In the genomic region with DNA sequence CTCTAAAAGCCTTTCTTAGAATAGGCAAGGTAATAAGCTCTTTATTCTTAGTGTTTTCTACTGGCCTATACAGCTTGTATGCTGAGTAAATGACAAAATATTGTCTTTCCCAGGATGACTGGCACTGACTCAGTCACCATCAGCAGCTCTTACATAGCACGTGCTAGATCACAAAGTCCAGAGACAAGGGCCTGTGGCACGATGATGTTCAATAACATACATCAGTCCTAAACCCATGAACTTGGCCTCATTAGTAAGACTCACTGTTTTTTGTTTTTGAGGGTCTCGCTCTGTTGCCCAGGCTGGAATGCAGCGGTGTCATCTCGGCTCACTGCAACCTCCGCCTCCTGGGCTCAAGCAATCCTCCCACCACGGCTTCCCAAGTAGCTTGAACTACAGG, we compare ENCODE assay signal across 12 cellular contexts. TPM values are rescaled to one million over a fixed set of nuclear protein-coding genes. Genes with fewer than 3 reads are reported as not detected.
DNase-seq lines count a peak whose midpoint lies in the region; ATAC-seq and TF ChIP-seq lines count a peak whose summit lies in the region.
"Had no signal": no experiment of that assay in that cellular context is flagged by ENCODE, and none has a peak within 500 bp of the region (broad histone marks: within the 10 kb centered on the region; RNA-seq: fewer than 3 reads in every experiment).

No MANE protein-coding gene starts in this region.

- H3K4me3 ChIP-seq in HUES48 (ENCODE audit: low read depth, low read length) = no peak overlapping the region
- H3K4me3 ChIP-seq: gastroesophageal sphincter had no signal

- H3K9me3 ChIP-seq in CD4-positive, alpha-beta T cell (ENCODE audit: control insufficient read depth, low read length) = no peaks in the 10 kb centered on the region
- H3K9me3 ChIP-seq in HUES48 (ENCODE audit: control insufficient read depth, insufficient read depth, low read length) = no peaks in the 10 kb centered on the region
- H3K9me3 ChIP-seq: gastroesophageal sphincter had no signal

- H3K27me3 ChIP-seq in CD4-positive, alpha-beta T cell (ENCODE audit: control insufficient read depth, insufficient read depth, low read length) = no peaks in the 10 kb centered on the region
- H3K27me3 ChIP-seq in HUES48 (ENCODE audit: control insufficient read depth, insufficient read depth, low read length) = no peaks in the 10 kb centered on the region
- H3K27me3 ChIP-seq: gastroesophageal sphincter had no signal

- peaks cover 51% of the 10 kb centered on the region for H3K4me1 ChIP-seq in HUES48 (ENCODE audit: control insufficient read depth, insufficient read depth, low read length)

- H3K27ac Mint-ChIP-seq in CD4-positive, alpha-beta T cell = peak overlapping the region; percentile 79
- H3K27ac Mint-ChIP-seq in brain (peak overlapping the region in 3 of 5 experiments; percentile 45 to 67 (median 49)), natural killer cell (peak overlapping the region; percentile 53 to 64)

- no peak overlapping the region for H3K9ac ChIP-seq in HUES48 (ENCODE audit: low read depth, low read length)

- CTCF ChIA-PET in CD4-positive, alpha-beta T cell (lab: Charles Lee) = interaction anchor here (1.6 to 2.8 kb wide), 2 partner anchors 7 to 43 kb away, joined by 3 to 11 read pairs; a partner anchor contains a TSS

- no peak for TF ChIP-seq CTCF in CD4-positive, alpha-beta T cell (IDR thresholded peaks at IDR 0.05)
- no peak for TF ChIP-seq CTCF in brain (conservative IDR thresholded peaks at IDR 0.05)
- no peak for TF ChIP-seq CTCF in natural killer cell (IDR thresholded peaks at IDR 0.05)

- H3K36me3 Mint-ChIP-seq in CD4-positive, alpha-beta T cell (ENCODE audit: low read depth) = peaks cover 21% of the 10 kb centered on the region
- H3K36me3 Mint-ChIP-seq in brain (peaks cover 15% of the 10 kb centered on the region), natural killer cell (no peaks in the 10 kb centered on the region)

- H3K27ac ChIP-seq in CD4-positive, alpha-beta T cell (ENCODE audit: low read depth, low read length) = no peak overlapping the region
- H3K27ac ChIP-seq in HUES48 (ENCODE audit: low read depth, low read length) = peak overlapping the region; percentile 31

- H3K36me3 ChIP-seq in HUES48 (ENCODE audit: control insufficient read depth, insufficient read depth, low read length) = no peaks in the 10 kb centered on the region; the same call in 1 of the 2 replicates
- H3K36me3 ChIP-seq: gastroesophageal sphincter had no signal

- intact Hi-C loops in CD4-positive, alpha-beta T cell (cut with DNase I, micrococcal nuclease) = no loop called here
- intact Hi-C loops in natural killer cell (cut with micrococcal nuclease) = no loop called here
- intact Hi-C loops in sciatic nerve (cut with DNase I) = no loop called here

- DNase-seq in CD4-positive, alpha-beta T cell = no peak
- DNase-seq in natural killer cell (no peak), sciatic nerve (ENCODE audit: low spot score) (no peak), SW480 (ENCODE audit: low spot score) (no peak), cerebellar cortex (ENCODE audit: low spot score) (no peak), NCI-H446 treated with DMSO at 0.1 percent for 48 hours (lab: John Stamatoyannopoulos, UW) (no peak)
- DNase-seq: caudate nucleus, KBM-7, SIG-M5 had no signal

- POLR2A ChIA-PET in CD4-positive, alpha-beta T cell (lab: Charles Lee) = interaction anchor here (0.7 kb wide), 1 partner anchor 496 kb away, joined by 3 read pairs; no protein-coding TSS in a partner anchor

- no peak overlapping the region for H3K4me3 Mint-ChIP-seq in CD4-positive, alpha-beta T cell
- no peak overlapping the region for H3K4me3 Mint-ChIP-seq in brain
- H3K4me3 Mint-ChIP-seq in natural killer cell = no peak overlapping the region

- no peaks in the 10 kb centered on the region for H3K9me3 Mint-ChIP-seq in CD4-positive, alpha-beta T cell
- H3K9me3 Mint-ChIP-seq in brain = peaks cover 0 to 2% (median 0%) of the 10 kb centered on the region in 5 experiments
- no peaks in the 10 kb centered on the region for H3K9me3 Mint-ChIP-seq in natural killer cell

- H3K4me1 Mint-ChIP-seq in CD4-positive, alpha-beta T cell (ENCODE audit: low read depth) = peaks cover 79% of the 10 kb centered on the region
- peaks cover 69% of the 10 kb centered on the region for H3K4me1 Mint-ChIP-seq in brain
- H3K4me1 Mint-ChIP-seq in natural killer cell = peaks cover 58 to 69% of the 10 kb centered on the region in 2 donors

- ATAC-seq in CD4-positive, alpha-beta T cell (ENCODE audit: poor library complexity) = no peak
- ATAC-seq in natural killer cell (no peak), sciatic nerve (no peak)
- ATAC-seq: gastroesophageal sphincter had no signal

- no peaks in the 10 kb centered on the region for H3K27me3 Mint-ChIP-seq in CD4-positive, alpha-beta T cell
- H3K27me3 Mint-ChIP-seq in brain (no peaks in the 10 kb centered on the region), natural killer cell (ENCODE audit: low read depth in 2 of 2) (no peaks in the 10 kb centered on the region)

RNA-seq across cellular contexts. Expression of a gene that starts 42.7 kb away (rescaled TPM):
- 100 to 1,000 TPM; 103 to 111 TPM for total RNA-seq in CD4-positive, alpha-beta T cell
- polyA plus RNA-seq in brain (ENCODE audit: insufficient read depth, low read depth, low replicate concordance) = 47.2 TPM
- 100 to 1,000 TPM; 128 to 168 (median 162) TPM for total RNA-seq in natural killer cell
- 113 TPM for total RNA-seq in sciatic nerve

RNA-seq across cellular contexts. Expression of a gene that starts 55.2 kb away (rescaled TPM):
- total RNA-seq in CD4-positive, alpha-beta T cell = 10 to 100 TPM; 18.9 to 26.7 TPM
- 52.2 TPM for polyA plus RNA-seq in brain (ENCODE audit: insufficient read depth, low read depth, low replicate concordance)
- 10 to 100 TPM; 19.4 to 28.6 (median 20.4) TPM for total RNA-seq in natural killer cell
- 31.3 TPM for total RNA-seq in sciatic nerve
